ENCODE assay signal across 11 cellular contexts in genomic region chr1:98325646-98326441, GRCh38.
DNase-seq lines count a peak whose midpoint lies in the region; ATAC-seq and TF ChIP-seq lines count a peak whose summit lies in the region.
"Had no signal": no experiment of that assay in that cellular context is flagged by ENCODE, and none has a peak within 500 bp of the region (broad histone marks: within the 10 kb centered on the region; RNA-seq: fewer than 3 reads in every experiment).

No MANE protein-coding gene starts in this region.

- H4K20me1 ChIP-seq in hepatocyte (ENCODE audit: insufficient read depth, poor library complexity, severe bottlenecking): no peaks in the 10 kb centered on the region

- H3K36me3 Mint-ChIP-seq in CD14-positive monocyte: no peaks in the 10 kb centered on the region

- peaks cover 41% of the 10 kb centered on the region for H3K4me1 Mint-ChIP-seq in CD14-positive monocyte

- H3K27ac Mint-ChIP-seq in CD14-positive monocyte: no peak overlapping the region

- CTCF ChIA-PET in GM10248 (lab: Yijun Ruan, JAX): interaction anchor here (1.7 kb wide), 1 partner anchor 8 kb away, joined by 5 read pairs; no protein-coding TSS in a partner anchor

- H3K9me3 ChIP-seq in ascending aorta: no peaks in the 10 kb centered on the region
- no peaks in the 10 kb centered on the region for H3K9me3 ChIP-seq in hepatocyte (ENCODE audit: low read depth)
- H3K9me3 ChIP-seq in thoracic aorta: no peaks in the 10 kb centered on the region

- DNase-seq in HT-29 (ENCODE audit: low spot score) (peak; percentile 34), ascending aorta (ENCODE audit: low spot score in 2 of 2) (peak; percentile 74 to 94), hepatocyte (ENCODE audit: low spot score) (peak; percentile 31), thoracic aorta (ENCODE audit: low spot score) (peak; percentile 90), GM10248 (ENCODE audit: extremely low spot score) (no peak), NCI-H1048 (lab: John Stamatoyannopoulos, UW) (no peak), CD14-positive monocyte (ENCODE audit: low spot score) (no peak)
- DNase-seq: activated CD4-positive, alpha-beta T cell treated with anti-CD3 and anti-CD28 coated beads for 1 hour; NCI-H2227 treated with DMSO at 0.1 percent for 48 hours had no signal

- no peak overlapping the region for H2AFZ ChIP-seq in hepatocyte

- POLR2A ChIA-PET in GM10248 (lab: Yijun Ruan, JAX): no interaction called here

- H3K9me2 ChIP-seq in hepatocyte (replicated peaks; ENCODE audit: insufficient read depth): no peaks in the 10 kb centered on the region

- peaks cover 0 to 9% (median 4%) of the 10 kb centered on the region in 7 donors for H3K9me3 Mint-ChIP-seq in CD14-positive monocyte

- H3K4me3 Mint-ChIP-seq in CD14-positive monocyte: no peak overlapping the region

- H3K79me2 ChIP-seq in hepatocyte: no peaks in the 10 kb centered on the region

- no peak overlapping the region for H3K4me2 ChIP-seq in hepatocyte

- H3K27me3 Mint-ChIP-seq in CD14-positive monocyte (ENCODE audit: low read depth in 3 of 3): peaks cover 0 to 2% (median 0%) of the 10 kb centered on the region in 3 donors

- H3K4me3 ChIP-seq in ascending aorta: no peak overlapping the region
- H3K4me3 ChIP-seq in hepatocyte: no peak overlapping the region
- no peak overlapping the region for H3K4me3 ChIP-seq in thoracic aorta
- H3K4me3 ChIP-seq: cardiac muscle cell had no signal

- H3K4me1 ChIP-seq in ascending aorta (peaks cover 11 to 33% of the 10 kb centered on the region in 2 donors), hepatocyte (ENCODE audit: insufficient read depth) (peaks cover 15% of the 10 kb centered on the region), thoracic aorta (ENCODE audit: control insufficient read depth in 1 of 2, low read depth in 2 of 2) (peaks cover 38 to 45% of the 10 kb centered on the region in 2 donors)

- no peak for TF ChIP-seq CTCF in ascending aorta (IDR thresholded peaks at IDR 0.05)
- TF ChIP-seq CTCF in hepatocyte (IDR thresholded peaks at IDR 0.05; ENCODE audit: poor library complexity): no peak
- TF ChIP-seq CTCF in thoracic aorta (IDR thresholded peaks at IDR 0.05): no peak
- no peak for TF ChIP-seq CTCF in GM10248 (IDR thresholded peaks at IDR 0.05; ENCODE audit: control extremely low read depth, extremely low read depth, low read depth, missing control alignments)
- no peak for TF ChIP-seq CTCF in CD14-positive monocyte (IDR thresholded peaks at IDR 0.05)

- peak overlapping the region; percentile 69 to 79 for H3K27ac ChIP-seq in ascending aorta
- no peak overlapping the region for H3K27ac ChIP-seq in hepatocyte
- H3K27ac ChIP-seq in thoracic aorta: peak overlapping the region in 1 of 2 donors; percentile 74
- H3K27ac ChIP-seq: cardiac muscle cell had no signal

- ATAC-seq in thoracic aorta (ENCODE audit: insufficient number of reproducible peaks, low FRiP score, low read depth): peak; percentile 75
- ATAC-seq in GM19395 (IDR thresholded peaks at IDR 0.05; ENCODE audit: unreplicated experiment): no peak

- H3K36me3 ChIP-seq in ascending aorta (no peaks in the 10 kb centered on the region), hepatocyte (replicated peaks; ENCODE audit: insufficient read depth, low read depth) (no peaks in the 10 kb centered on the region), thoracic aorta (no peaks in the 10 kb centered on the region)
- H3K36me3 ChIP-seq: cardiac muscle cell had no signal

- 76% methylated on average over 7 of the region's 7 CpGs for WGBS in hepatocyte (ENCODE audit: low lambda C conversion rate, missing lambda C conversion rate)

- intact Hi-C loops in ascending aorta (cut with DNase I) (loop anchor here (10.0 kb wide), 1 partner anchor 401 kb away; the partner anchor contains the start of gene DPYD), CD14-positive monocyte (cut with micrococcal nuclease) (no loop called here)

- no peaks in the 10 kb centered on the region for H3K27me3 ChIP-seq in ascending aorta
- H3K27me3 ChIP-seq in hepatocyte: no peaks in the 10 kb centered on the region
- no peaks in the 10 kb centered on the region for H3K27me3 ChIP-seq in thoracic aorta (replicated peaks; ENCODE audit: insufficient read depth)
- H3K27me3 ChIP-seq: cardiac muscle cell had no signal

Comparison
In these comparisons a context has a peak if more than half of its experiments do, and no peak if none do; other contexts are left out.
1. DNase-seq: peak in HT-29 (single experiment), ascending aorta (2 of 2), hepatocyte (single experiment) and thoracic aorta (single experiment); none in GM10248 (single experiment), NCI-H1048 (single experiment) and CD14-positive monocyte (single experiment).